1 cellular context compared by ENCODE assay signal in the genomic region with DNA sequence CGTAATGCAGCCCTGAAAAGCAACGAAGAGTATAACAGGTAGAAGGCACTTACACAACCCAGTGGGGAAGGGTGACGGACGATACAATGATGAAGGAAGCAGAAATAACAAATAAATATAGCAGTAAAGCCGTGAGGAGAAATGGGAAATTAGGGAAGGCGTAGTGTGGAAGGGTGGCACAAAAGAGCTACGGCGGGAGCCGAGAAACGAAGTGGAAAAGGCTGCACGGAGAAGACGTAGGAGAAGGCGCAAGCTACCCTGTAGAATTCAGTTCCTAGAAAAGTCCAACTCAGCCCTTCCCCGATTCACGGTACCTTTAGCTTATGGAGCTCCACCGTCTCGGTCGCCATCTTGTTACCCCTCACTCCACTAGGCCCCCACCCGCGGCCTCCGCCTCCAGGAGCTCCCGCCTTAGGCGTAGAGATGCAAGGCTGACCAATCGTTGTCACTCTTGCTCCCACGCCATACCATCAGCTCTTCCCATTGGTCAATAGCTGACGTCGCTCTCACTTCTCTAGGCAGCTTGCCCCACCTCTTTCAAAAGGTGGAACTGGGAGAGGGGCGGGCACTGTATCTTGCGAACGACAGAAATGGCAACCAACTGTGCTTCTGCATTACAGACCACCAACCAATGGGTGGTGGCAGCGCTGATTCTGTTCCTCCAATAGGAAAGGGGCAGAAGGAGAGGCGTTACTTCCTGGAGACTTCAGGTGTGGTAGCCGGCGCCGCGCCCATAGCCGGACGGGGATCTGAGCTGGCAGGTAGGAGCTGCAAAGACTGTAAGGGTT.
TF ChIP-seq lines count a peak whose summit lies in the region.

A gene with protein sequence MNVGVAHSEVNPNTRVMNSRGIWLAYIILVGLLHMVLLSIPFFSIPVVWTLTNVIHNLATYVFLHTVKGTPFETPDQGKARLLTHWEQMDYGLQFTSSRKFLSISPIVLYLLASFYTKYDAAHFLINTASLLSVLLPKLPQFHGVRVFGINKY (plus strand): TSS at position 690 of the 788 bp plus-strand sequence. CDS start 959 bp downstream, outside the sequence.
A gene with protein sequence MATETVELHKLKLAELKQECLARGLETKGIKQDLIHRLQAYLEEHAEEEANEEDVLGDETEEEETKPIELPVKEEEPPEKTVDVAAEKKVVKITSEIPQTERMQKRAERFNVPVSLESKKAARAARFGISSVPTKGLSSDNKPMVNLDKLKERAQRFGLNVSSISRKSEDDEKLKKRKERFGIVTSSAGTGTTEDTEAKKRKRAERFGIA (minus strand): TSS at position 373 of the 788 bp plus-strand sequence. CDS start 23 bp downstream, at position 350.

TF ChIP-seq in HepG2, 621 proteins besides CTCF, POLR2A, EP300 and RAD21 (continued from another document):
- TF ChIP-seq, protein P1, sequence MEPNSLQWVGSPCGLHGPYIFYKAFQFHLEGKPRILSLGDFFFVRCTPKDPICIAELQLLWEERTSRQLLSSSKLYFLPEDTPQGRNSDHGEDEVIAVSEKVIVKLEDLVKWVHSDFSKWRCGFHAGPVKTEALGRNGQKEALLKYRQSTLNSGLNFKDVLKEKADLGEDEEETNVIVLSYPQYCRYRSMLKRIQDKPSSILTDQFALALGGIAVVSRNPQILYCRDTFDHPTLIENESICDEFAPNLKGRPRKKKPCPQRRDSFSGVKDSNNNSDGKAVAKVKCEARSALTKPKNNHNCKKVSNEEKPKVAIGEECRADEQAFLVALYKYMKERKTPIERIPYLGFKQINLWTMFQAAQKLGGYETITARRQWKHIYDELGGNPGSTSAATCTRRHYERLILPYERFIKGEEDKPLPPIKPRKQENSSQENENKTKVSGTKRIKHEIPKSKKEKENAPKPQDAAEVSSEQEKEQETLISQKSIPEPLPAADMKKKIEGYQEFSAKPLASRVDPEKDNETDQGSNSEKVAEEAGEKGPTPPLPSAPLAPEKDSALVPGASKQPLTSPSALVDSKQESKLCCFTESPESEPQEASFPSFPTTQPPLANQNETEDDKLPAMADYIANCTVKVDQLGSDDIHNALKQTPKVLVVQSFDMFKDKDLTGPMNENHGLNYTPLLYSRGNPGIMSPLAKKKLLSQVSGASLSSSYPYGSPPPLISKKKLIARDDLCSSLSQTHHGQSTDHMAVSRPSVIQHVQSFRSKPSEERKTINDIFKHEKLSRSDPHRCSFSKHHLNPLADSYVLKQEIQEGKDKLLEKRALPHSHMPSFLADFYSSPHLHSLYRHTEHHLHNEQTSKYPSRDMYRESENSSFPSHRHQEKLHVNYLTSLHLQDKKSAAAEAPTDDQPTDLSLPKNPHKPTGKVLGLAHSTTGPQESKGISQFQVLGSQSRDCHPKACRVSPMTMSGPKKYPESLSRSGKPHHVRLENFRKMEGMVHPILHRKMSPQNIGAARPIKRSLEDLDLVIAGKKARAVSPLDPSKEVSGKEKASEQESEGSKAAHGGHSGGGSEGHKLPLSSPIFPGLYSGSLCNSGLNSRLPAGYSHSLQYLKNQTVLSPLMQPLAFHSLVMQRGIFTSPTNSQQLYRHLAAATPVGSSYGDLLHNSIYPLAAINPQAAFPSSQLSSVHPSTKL (CRISPR knock-in tag; IDR thresholded peaks at IDR 0.05), result no peak
- TF ChIP-seq CBX2 (IDR thresholded peaks at IDR 0.05; ENCODE audit: low read depth, low read length), result no peak
- TF ChIP-seq CBX2 (CRISPR knock-in tag; IDR thresholded peaks at IDR 0.05; ENCODE audit: low read depth), result no peak
- peak; percentile 51; the same call in 1 of the 2 replicates for TF ChIP-seq ZNF788 (CRISPR knock-in tag; IDR thresholded peaks at IDR 0.05; ENCODE audit: borderline replicate concordance)
- TF ChIP-seq, protein P2, sequence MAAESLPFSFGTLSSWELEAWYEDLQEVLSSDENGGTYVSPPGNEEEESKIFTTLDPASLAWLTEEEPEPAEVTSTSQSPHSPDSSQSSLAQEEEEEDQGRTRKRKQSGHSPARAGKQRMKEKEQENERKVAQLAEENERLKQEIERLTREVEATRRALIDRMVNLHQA (CRISPR knock-in tag; IDR thresholded peaks at IDR 0.05), result no peak
- no peak for TF ChIP-seq ZBTB21 (CRISPR knock-in tag; IDR thresholded peaks at IDR 0.05)
- TF ChIP-seq, protein P3, sequence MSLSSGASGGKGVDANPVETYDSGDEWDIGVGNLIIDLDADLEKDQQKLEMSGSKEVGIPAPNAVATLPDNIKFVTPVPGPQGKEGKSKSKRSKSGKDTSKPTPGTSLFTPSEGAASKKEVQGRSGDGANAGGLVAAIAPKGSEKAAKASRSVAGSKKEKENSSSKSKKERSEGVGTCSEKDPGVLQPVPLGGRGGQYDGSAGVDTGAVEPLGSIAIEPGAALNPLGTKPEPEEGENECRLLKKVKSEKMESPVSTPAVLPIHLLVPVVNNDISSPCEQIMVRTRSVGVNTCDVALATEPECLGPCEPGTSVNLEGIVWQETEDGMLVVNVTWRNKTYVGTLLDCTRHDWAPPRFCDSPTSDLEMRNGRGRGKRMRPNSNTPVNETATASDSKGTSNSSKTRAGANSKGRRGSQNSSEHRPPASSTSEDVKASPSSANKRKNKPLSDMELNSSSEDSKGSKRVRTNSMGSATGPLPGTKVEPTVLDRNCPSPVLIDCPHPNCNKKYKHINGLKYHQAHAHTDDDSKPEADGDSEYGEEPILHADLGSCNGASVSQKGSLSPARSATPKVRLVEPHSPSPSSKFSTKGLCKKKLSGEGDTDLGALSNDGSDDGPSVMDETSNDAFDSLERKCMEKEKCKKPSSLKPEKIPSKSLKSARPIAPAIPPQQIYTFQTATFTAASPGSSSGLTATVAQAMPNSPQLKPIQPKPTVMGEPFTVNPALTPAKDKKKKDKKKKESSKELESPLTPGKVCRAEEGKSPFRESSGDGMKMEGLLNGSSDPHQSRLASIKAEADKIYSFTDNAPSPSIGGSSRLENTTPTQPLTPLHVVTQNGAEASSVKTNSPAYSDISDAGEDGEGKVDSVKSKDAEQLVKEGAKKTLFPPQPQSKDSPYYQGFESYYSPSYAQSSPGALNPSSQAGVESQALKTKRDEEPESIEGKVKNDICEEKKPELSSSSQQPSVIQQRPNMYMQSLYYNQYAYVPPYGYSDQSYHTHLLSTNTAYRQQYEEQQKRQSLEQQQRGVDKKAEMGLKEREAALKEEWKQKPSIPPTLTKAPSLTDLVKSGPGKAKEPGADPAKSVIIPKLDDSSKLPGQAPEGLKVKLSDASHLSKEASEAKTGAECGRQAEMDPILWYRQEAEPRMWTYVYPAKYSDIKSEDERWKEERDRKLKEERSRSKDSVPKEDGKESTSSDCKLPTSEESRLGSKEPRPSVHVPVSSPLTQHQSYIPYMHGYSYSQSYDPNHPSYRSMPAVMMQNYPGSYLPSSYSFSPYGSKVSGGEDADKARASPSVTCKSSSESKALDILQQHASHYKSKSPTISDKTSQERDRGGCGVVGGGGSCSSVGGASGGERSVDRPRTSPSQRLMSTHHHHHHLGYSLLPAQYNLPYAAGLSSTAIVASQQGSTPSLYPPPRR (CRISPR knock-in tag; IDR thresholded peaks at IDR 0.05; ENCODE audit: borderline replicate concordance), result no peak; the same call in 1 of the 2 replicates
- TF ChIP-seq, protein P4, sequence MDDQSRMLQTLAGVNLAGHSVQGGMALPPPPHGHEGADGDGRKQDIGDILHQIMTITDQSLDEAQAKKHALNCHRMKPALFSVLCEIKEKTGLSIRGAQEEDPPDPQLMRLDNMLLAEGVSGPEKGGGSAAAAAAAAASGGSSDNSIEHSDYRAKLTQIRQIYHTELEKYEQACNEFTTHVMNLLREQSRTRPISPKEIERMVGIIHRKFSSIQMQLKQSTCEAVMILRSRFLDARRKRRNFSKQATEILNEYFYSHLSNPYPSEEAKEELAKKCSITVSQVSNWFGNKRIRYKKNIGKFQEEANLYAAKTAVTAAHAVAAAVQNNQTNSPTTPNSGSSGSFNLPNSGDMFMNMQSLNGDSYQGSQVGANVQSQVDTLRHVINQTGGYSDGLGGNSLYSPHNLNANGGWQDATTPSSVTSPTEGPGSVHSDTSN (CRISPR knock-in tag; IDR thresholded peaks at IDR 0.05; ENCODE audit: borderline replicate concordance), result peak; percentile 59; the same call in 1 of the 2 replicates
- peak; percentile 76 for TF ChIP-seq YEATS4 (CRISPR knock-in tag; IDR thresholded peaks at IDR 0.05; ENCODE audit: borderline replicate concordance)
